ENCODE assay signal across 8 cellular contexts in the genomic region with DNA sequence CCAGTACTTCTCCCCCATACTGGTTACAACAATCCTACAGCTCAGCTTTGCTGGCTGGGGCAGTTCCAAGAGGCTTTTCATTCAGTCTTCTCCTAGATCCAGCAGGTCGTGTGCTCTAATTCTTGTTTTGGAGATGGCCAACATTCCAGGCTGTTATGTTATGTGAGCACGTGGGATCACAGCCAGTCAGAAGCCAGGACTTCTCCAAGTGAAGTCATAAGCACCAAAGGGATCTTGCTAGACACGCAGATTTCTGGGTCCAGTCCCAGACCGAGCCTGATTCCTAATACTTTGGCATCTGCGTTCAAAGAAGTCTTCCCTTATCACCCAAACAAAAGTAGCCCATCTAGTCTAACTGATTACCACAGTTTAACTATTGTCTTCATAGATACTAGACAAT. TPM values are rescaled to one million over a fixed set of nuclear protein-coding genes. Genes with fewer than 3 reads are reported as not detected.
A peak's percentile ranks its signal among the peaks of the same experiment; 100 is the strongest.
DNase-seq lines count a peak whose midpoint lies in the region; ATAC-seq, FAIRE-seq and TF ChIP-seq lines count a peak whose summit lies in the region.

No MANE protein-coding gene starts in this region.

- no peak overlapping the region for H3K27ac Mint-ChIP-seq in nephron progenitor cell

- peak; percentile 5 for DNase-seq in NCI-H2227 (lab: John Stamatoyannopoulos, UW; ENCODE audit: unreplicated experiment)
- DNase-seq in NCI-H2227 treated with DMSO at 0.1 percent for 48 hours (lab: John Stamatoyannopoulos, UW): no peak
- DNase-seq in esophagus muscularis mucosa (ENCODE audit: extremely low spot score): no peak
- DNase-seq in nephron progenitor cell: no peak
- no peak for DNase-seq in H54 (ENCODE audit: insufficient read length, low spot score)

- H3K27ac ChIP-seq in esophagus muscularis mucosa (replicated peaks in 1 of 4): peak overlapping the region; percentile 98 to 100 (median 98)

- H3K27me3 Mint-ChIP-seq in nephron progenitor cell (ENCODE audit: low read depth, poor library complexity): peaks cover 7% of the 10 kb centered on the region

- no peaks in the 10 kb centered on the region for H3K27me3 ChIP-seq in esophagus muscularis mucosa

- peaks cover 51% of the 10 kb centered on the region for H3K4me1 Mint-ChIP-seq in nephron progenitor cell

- no peaks in the 10 kb centered on the region for H3K9me3 Mint-ChIP-seq in nephron progenitor cell

- FAIRE-seq in H54 (lab: Jason Lieb, UNC): no peak

- peak overlapping the region; percentile 81 for H3K4me3 Mint-ChIP-seq in nephron progenitor cell

- peaks cover 30 to 51% (median 48%) of the 10 kb centered on the region in 4 donors for H3K4me1 ChIP-seq in esophagus muscularis mucosa

- peak overlapping the region; percentile 98 to 100 (median 99) for H3K4me3 ChIP-seq in esophagus muscularis mucosa

- TF ChIP-seq POLR2A in Raji (IDR thresholded peaks at IDR 0.05; ENCODE audit: insufficient read depth, low read depth, low read length): peak; percentile 9; the same call in 1 of the 2 replicates
- peak; percentile 36 for TF ChIP-seq POLR2A in esophagus muscularis mucosa (IDR thresholded peaks at IDR 0.05; ENCODE audit: low read depth)
- TF ChIP-seq POLR2A in H54 (IDR thresholded peaks at IDR 0.05; ENCODE audit: low read depth, low read length): no peak

- intact Hi-C loops in esophagus muscularis mucosa (cut with DNase I): no loop called here

- WGBS in esophagus muscularis mucosa: 15% methylated on average over 5 of the region's 5 CpGs

- no peaks in the 10 kb centered on the region for H3K9me3 ChIP-seq in esophagus muscularis mucosa

- TF ChIP-seq CTCF in esophagus muscularis mucosa (IDR thresholded peaks at IDR 0.05) (no peak), nephron progenitor cell (IDR thresholded peaks at IDR 0.05) (no peak)

- H3K36me3 ChIP-seq in esophagus muscularis mucosa: no peaks in the 10 kb centered on the region

- ATAC-seq in GM21528 (IDR thresholded peaks at IDR 0.05; ENCODE audit: low FRiP score, unreplicated experiment): no peak
- ATAC-seq in HG03460 (IDR thresholded peaks at IDR 0.05; ENCODE audit: unreplicated experiment): no peak

- no peaks in the 10 kb centered on the region for H3K36me3 Mint-ChIP-seq in nephron progenitor cell (ENCODE audit: low read depth)

- TF ChIP-seq EP300 in esophagus muscularis mucosa (IDR thresholded peaks at IDR 0.05): no peak

RNA-seq across cellular contexts. Expression of a gene that starts 1.4 kb away (rescaled TPM):
- 100 to 1,000 TPM in 2 of 4 donors, 10 to 100 TPM in 2; 79.7 to 128 (median 101) TPM for total RNA-seq in esophagus muscularis mucosa
